ENCODE assay signal across 1 cellular context in genomic region chr6:146857180-146857959, GRCh38.
TF ChIP-seq lines count a peak whose summit lies in the region.

No MANE protein-coding gene starts in this region.

TF ChIP-seq in HepG2, 621 proteins besides CTCF, POLR2A, EP300 and RAD21 (continued from another document and continues in another):
- TF ChIP-seq ZNF362 (CRISPR knock-in tag; IDR thresholded peaks at IDR 0.05; ENCODE audit: borderline replicate concordance) (peak; percentile 61; the same call in 1 of the 2 replicates), CEBPZ (IDR thresholded peaks at IDR 0.05; ENCODE audit: low read length) (no peak), ELF3 (CRISPR knock-in tag; IDR thresholded peaks at IDR 0.05) (peak; percentile 55; the same call in 1 of the 2 replicates), AGO1 (IDR thresholded peaks at IDR 0.05; ENCODE audit: low read depth, low read length, poor library complexity, severe bottlenecking) (peak; percentile 36), SP140L (CRISPR knock-in tag; IDR thresholded peaks at IDR 0.05; ENCODE audit: borderline replicate concordance) (no peak), ZNF101 (CRISPR knock-in tag; IDR thresholded peaks at IDR 0.05; ENCODE audit: borderline replicate concordance, low read depth) (no peak), ZFP91 (CRISPR knock-in tag; IDR thresholded peaks at IDR 0.05; ENCODE audit: borderline replicate concordance) (peak; percentile 72), ZNF660 (CRISPR knock-in tag; IDR thresholded peaks at IDR 0.05; ENCODE audit: borderline replicate concordance, low read depth) (no peak), HOXA9 (CRISPR knock-in tag; IDR thresholded peaks at IDR 0.05; ENCODE audit: borderline replicate concordance) (no peak), AHR (CRISPR knock-in tag; IDR thresholded peaks at IDR 0.05) (peak; percentile 88; the same call in 1 of the 2 replicates), CERS6 (CRISPR knock-in tag; IDR thresholded peaks at IDR 0.05) (no peak), DMAP1 (CRISPR knock-in tag; IDR thresholded peaks at IDR 0.05) (0 out of 2 replicates have a peak, but pooled peaks have one; percentile 29), ZNF335 (CRISPR knock-in tag; IDR thresholded peaks at IDR 0.05) (0 out of 2 replicates have a peak, but pooled peaks have one; percentile 51), ZNF230 (CRISPR knock-in tag; IDR thresholded peaks at IDR 0.05) (peak; percentile 77; the same call in 1 of the 2 replicates), ZFP37 (CRISPR knock-in tag; IDR thresholded peaks at IDR 0.05; ENCODE audit: borderline replicate concordance) (0 out of 2 replicates have a peak, but pooled peaks have one; percentile 38), BORCS8-MEF2B (CRISPR knock-in tag; IDR thresholded peaks at IDR 0.05) (peak; percentile 89; the same call in 1 of the 2 replicates), ZNF136 (CRISPR knock-in tag; IDR thresholded peaks at IDR 0.05; ENCODE audit: low read depth) (0 out of 2 replicates have a peak, but pooled peaks have one; percentile 24), TCF7 (IDR thresholded peaks at IDR 0.05; ENCODE audit: low read depth) (no peak), MYPOP (CRISPR knock-in tag; IDR thresholded peaks at IDR 0.05) (peak; percentile 65; the same call in 1 of the 2 replicates), ATF1 (CRISPR knock-in tag; IDR thresholded peaks at IDR 0.05) (0 out of 2 replicates have a peak, but pooled peaks have one; percentile 14), ZKSCAN8 (CRISPR knock-in tag; IDR thresholded peaks at IDR 0.05; ENCODE audit: borderline replicate concordance) (peak; percentile 84; the same call in 1 of the 2 replicates), ZNF234 (CRISPR knock-in tag; conservative IDR thresholded peaks at IDR 0.05) (no peak), ZNF556 (CRISPR knock-in tag; IDR thresholded peaks at IDR 0.05; ENCODE audit: borderline replicate concordance) (peak; percentile 85; the same call in 1 of the 2 replicates), HINFP (CRISPR knock-in tag; IDR thresholded peaks at IDR 0.05; ENCODE audit: low read depth) (peak; percentile 81; the same call in 1 of the 2 replicates), SSRP1 (CRISPR knock-in tag; IDR thresholded peaks at IDR 0.05) (no peak), TFDP2 (CRISPR knock-in tag; IDR thresholded peaks at IDR 0.05) (peak; percentile 80), ZNF274 (CRISPR knock-in tag; IDR thresholded peaks at IDR 0.05) (0 out of 2 replicates have a peak, but pooled peaks have one; percentile 66), ZNF891 (CRISPR knock-in tag; IDR thresholded peaks at IDR 0.05) (peak; percentile 73; the same call in 1 of the 2 replicates), MAFG (CRISPR knock-in tag; IDR thresholded peaks at IDR 0.05) (peak; percentile 53; the same call in 1 of the 2 replicates), RBAK (CRISPR knock-in tag; IDR thresholded peaks at IDR 0.05) (0 out of 2 replicates have a peak, but pooled peaks have one; percentile 53), NFKBIZ (CRISPR knock-in tag; IDR thresholded peaks at IDR 0.05) (peak; percentile 85; the same call in 1 of the 2 replicates), RXRA (CRISPR knock-in tag; IDR thresholded peaks at IDR 0.05) (peak; percentile 81), TBX2 (CRISPR knock-in tag; IDR thresholded peaks at IDR 0.05; ENCODE audit: borderline replicate concordance) (peak; percentile 61), NRL (CRISPR knock-in tag; IDR thresholded peaks at IDR 0.05; ENCODE audit: borderline replicate concordance) (peak; percentile 64; the same call in 1 of the 2 replicates), IRF2 (CRISPR knock-in tag; IDR thresholded peaks at IDR 0.05) (peak; percentile 90), ZNF550 (CRISPR knock-in tag; IDR thresholded peaks at IDR 0.05; ENCODE audit: borderline replicate concordance) (0 out of 2 replicates have a peak, but pooled peaks have one; percentile 62), ZNF644 (CRISPR knock-in tag; IDR thresholded peaks at IDR 0.05; ENCODE audit: low read depth) (0 out of 2 replicates have a peak, but pooled peaks have one; percentile 41), ZMYM4 (CRISPR knock-in tag; IDR thresholded peaks at IDR 0.05) (peak; percentile 91), HNF4G (IDR thresholded peaks at IDR 0.05; ENCODE audit: borderline replicate concordance, low read depth, low read length) (no peak; the same call in 1 of the 2 replicates), HNF4G (CRISPR knock-in tag; IDR thresholded peaks at IDR 0.05; ENCODE audit: borderline replicate concordance, low read depth) (no peak), RFX5 (IDR thresholded peaks at IDR 0.05; ENCODE audit: low read depth, low read length) (no peak), PCBP1 (IDR thresholded peaks at IDR 0.05; ENCODE audit: borderline replicate concordance, low read depth, low read length) (peak; percentile 86; the same call in 1 of the 2 replicates), POLR2AphosphoS5 (IDR thresholded peaks at IDR 0.05; ENCODE audit: low read depth, low read length) (no peak), ELK4 (CRISPR knock-in tag; IDR thresholded peaks at IDR 0.05; ENCODE audit: borderline replicate concordance) (no peak), ZNF788 (CRISPR knock-in tag; IDR thresholded peaks at IDR 0.05; ENCODE audit: borderline replicate concordance) (peak; percentile 86; the same call in 1 of the 2 replicates), PRDM10 (CRISPR knock-in tag; IDR thresholded peaks at IDR 0.05; ENCODE audit: low read depth) (no peak), CCDC6 (CRISPR knock-in tag; IDR thresholded peaks at IDR 0.05) (peak; percentile 82; the same call in 1 of the 2 replicates)
